8 cellular contexts compared by ENCODE assay signal in the genomic region with DNA sequence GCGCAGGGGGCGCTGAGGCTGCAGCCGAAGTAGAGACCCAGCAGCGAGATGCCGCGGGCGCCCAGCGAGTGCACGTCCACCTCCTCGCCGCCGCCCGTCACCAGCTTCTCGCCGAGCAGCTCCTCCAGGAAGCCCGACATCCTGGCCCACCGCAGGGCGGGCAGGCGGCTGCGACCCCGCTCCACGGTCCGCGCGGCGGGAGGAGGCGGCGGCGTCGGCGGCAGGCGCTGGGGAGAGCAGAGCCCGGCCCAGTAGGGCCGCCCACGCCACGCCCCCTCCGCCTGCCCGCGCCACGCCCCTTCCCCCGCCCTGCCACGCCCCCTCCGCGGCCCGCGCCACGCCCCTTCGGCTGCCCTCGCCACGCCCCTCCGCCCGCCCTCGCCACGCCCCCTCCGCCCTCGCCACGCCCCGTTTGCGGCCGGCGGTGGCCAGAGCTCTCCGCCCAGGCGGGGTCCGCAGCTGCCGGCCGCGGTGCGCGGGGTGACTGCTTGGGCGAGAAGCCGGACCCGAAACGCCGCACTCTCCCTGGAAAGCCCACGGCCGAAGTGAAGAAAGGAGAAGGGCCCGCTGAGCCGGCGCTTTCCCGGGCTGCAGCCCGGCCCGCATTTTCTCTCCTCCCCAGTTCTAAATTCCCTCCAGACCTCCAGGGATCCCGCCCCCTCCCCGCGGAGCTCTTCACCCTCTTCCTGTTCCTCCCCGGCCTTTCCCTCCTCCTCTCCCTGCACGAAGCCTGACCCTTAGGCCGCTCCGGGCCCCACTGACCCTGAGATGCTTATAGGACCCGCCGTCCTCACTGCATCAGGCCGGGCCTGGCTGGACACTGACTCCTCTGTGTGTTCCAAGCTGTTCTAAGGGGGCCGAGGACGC. TPM values are rescaled to one million over a fixed set of nuclear protein-coding genes. Genes with fewer than 3 reads are reported as not detected.
DNase-seq lines count a peak whose midpoint lies in the region; ATAC-seq, FAIRE-seq and TF ChIP-seq lines count a peak whose summit lies in the region.

A gene (minus strand): TSS at position 238 of the 867 bp plus-strand sequence.

- H3K36me3 ChIP-seq in colonic mucosa (no peaks in the 10 kb centered on the region), left lung (no peaks in the 10 kb centered on the region)

- H3K9me3 ChIP-seq in colonic mucosa: no peaks in the 10 kb centered on the region
- H3K9me3 ChIP-seq in left lung: no peaks in the 10 kb centered on the region

- no peaks in the 10 kb centered on the region for H3K9me3 Mint-ChIP-seq in activated CD4-positive, alpha-beta T cell treated with anti-CD3 and anti-CD28 coated beads, Interleukin-2, amount 10 ng/mL, durations not matched to agents 24 days and 14 days

- H3K36me3 Mint-ChIP-seq in activated CD4-positive, alpha-beta T cell treated with anti-CD3 and anti-CD28 coated beads, Interleukin-2, amount 10 ng/mL, durations not matched to agents 24 days and 14 days (ENCODE audit: low read depth): no peaks in the 10 kb centered on the region

- TF ChIP-seq CTCF in colonic mucosa (IDR thresholded peaks at IDR 0.05): no peak
- TF ChIP-seq CTCF in left lung (IDR thresholded peaks at IDR 0.05): no peak

- H3K4me1 Mint-ChIP-seq in activated CD4-positive, alpha-beta T cell treated with anti-CD3 and anti-CD28 coated beads, Interleukin-2, amount 10 ng/mL, durations not matched to agents 24 days and 14 days: peaks cover 12% of the 10 kb centered on the region

- ATAC-seq in HG02840 (IDR thresholded peaks at IDR 0.05; ENCODE audit: low FRiP score, unreplicated experiment) (peak; percentile 69), left lung (peak; percentile 93), GM18519 (IDR thresholded peaks at IDR 0.05; ENCODE audit: low FRiP score, unreplicated experiment) (no peak)

- H3K27ac Mint-ChIP-seq in activated CD4-positive, alpha-beta T cell treated with anti-CD3 and anti-CD28 coated beads, Interleukin-2, amount 10 ng/mL, durations not matched to agents 24 days and 14 days: no peak within 1 kb of the TSS

- no peak for TF ChIP-seq POLR2A in GM12892 (IDR thresholded peaks at IDR 0.05; ENCODE audit: low read depth, low read length)

- H3K4me1 ChIP-seq in colonic mucosa (no peaks in the 10 kb centered on the region), left lung (peaks cover 3 to 42% of the 10 kb centered on the region in 2 donors)

- intact Hi-C loops in activated CD4-positive, alpha-beta T cell treated with anti-CD3 and anti-CD28 coated beads, Interleukin-2, amount 10 ng/mL, durations not matched to agents 24 days and 14 days (cut with micrococcal nuclease): loop anchor here (2.0 to 5.0 kb wide), 3 partner anchors 197 to 837 kb away; a partner anchor contains a TSS
- intact Hi-C loops in colonic mucosa (cut with DNase I): loop anchor here (2.0 to 10.0 kb wide), 2 partner anchors 105 to 185 kb away; no protein-coding TSS in a partner anchor
- intact Hi-C loops in left lung (cut with DNase I): loop anchor here in 1 of 2 donors (5.0 to 10.0 kb wide), 2 partner anchors 75 to 182 kb away; no protein-coding TSS in a partner anchor

- peak; percentile 88 for DNase-seq in GM12892 (ENCODE audit: insufficient read length)
- peak; percentile 56 for DNase-seq in NCI-H226
- DNase-seq in activated CD4-positive, alpha-beta T cell treated with anti-CD3 and anti-CD28 coated beads, Interleukin-2, amount 10 ng/mL, durations not matched to agents 24 days and 14 days: peak; percentile 96
- peak; percentile 89 for DNase-seq in colonic mucosa
- peak; percentile 91 to 98 for DNase-seq in left lung
- DNase-seq in stimulated activated CD4-positive, alpha-beta T cell treated with anti-CD3 and anti-CD28 coated beads, Interleukin-2, amount 100 ng/mL, for 4 hours (ENCODE audit: low read depth): peak; percentile 83

- FAIRE-seq in GM12892 (lab: Jason Lieb, UNC): peak; percentile 88

- H3K4me3 Mint-ChIP-seq in activated CD4-positive, alpha-beta T cell treated with anti-CD3 and anti-CD28 coated beads, Interleukin-2, amount 10 ng/mL, durations not matched to agents 24 days and 14 days: peak within 1 kb of the TSS; percentile 81

- H3K4me3 ChIP-seq in colonic mucosa (peak within 1 kb of the TSS; percentile 46), left lung (peak within 1 kb of the TSS; percentile 60 to 61)

- peaks cover 18% of the 10 kb centered on the region for H3K27me3 ChIP-seq in colonic mucosa
- H3K27me3 ChIP-seq in left lung: peaks cover 0 to 26% of the 10 kb centered on the region in 2 donors

- peaks cover 34% of the 10 kb centered on the region for H3K27me3 Mint-ChIP-seq in activated CD4-positive, alpha-beta T cell treated with anti-CD3 and anti-CD28 coated beads, Interleukin-2, amount 10 ng/mL, durations not matched to agents 24 days and 14 days

- H3K27ac ChIP-seq in colonic mucosa (peak within 1 kb of the TSS; percentile 47), left lung (peak within 1 kb of the TSS; percentile 74 to 76)

- peak within 1 kb of the TSS; percentile 13 to 43 for H3K9ac ChIP-seq in colonic mucosa (ENCODE audit: low read depth in 2 of 2, low read length in 2 of 2)

RNA-seq across cellular contexts. Expression of the gene that starts here (rescaled TPM):
- polyA plus RNA-seq in GM12892 (2012; ENCODE audit: missing spikeins): 2.0 TPM
- total RNA-seq in activated CD4-positive, alpha-beta T cell treated with anti-CD3 and anti-CD28 coated beads, Interleukin-2, amount 10 ng/mL, durations not matched to agents 24 days and 14 days: 0.14 and 0.28 TPM in 2 replicates
- total RNA-seq in colonic mucosa (10 to 100 TPM in 1 of 2 donors, 1 to 10 TPM in 1; 2.6 to 16.3 TPM), left lung (10 to 100 TPM; 33.8 to 55.4 TPM)

Comparison
In these comparisons a context has a peak if more than half of its experiments do, and no peak if none do; other contexts are left out.
1. Peak in DNase-seq in activated CD4-positive, alpha-beta T cell treated with anti-CD3 and anti-CD28 coated beads, Interleukin-2, amount 10 ng/mL, durations not matched to agents 24 days and 14 days; RNA of the gene not detected or under 1 TPM.